ENCODE assay signal across 12 cellular contexts in the genomic region with DNA sequence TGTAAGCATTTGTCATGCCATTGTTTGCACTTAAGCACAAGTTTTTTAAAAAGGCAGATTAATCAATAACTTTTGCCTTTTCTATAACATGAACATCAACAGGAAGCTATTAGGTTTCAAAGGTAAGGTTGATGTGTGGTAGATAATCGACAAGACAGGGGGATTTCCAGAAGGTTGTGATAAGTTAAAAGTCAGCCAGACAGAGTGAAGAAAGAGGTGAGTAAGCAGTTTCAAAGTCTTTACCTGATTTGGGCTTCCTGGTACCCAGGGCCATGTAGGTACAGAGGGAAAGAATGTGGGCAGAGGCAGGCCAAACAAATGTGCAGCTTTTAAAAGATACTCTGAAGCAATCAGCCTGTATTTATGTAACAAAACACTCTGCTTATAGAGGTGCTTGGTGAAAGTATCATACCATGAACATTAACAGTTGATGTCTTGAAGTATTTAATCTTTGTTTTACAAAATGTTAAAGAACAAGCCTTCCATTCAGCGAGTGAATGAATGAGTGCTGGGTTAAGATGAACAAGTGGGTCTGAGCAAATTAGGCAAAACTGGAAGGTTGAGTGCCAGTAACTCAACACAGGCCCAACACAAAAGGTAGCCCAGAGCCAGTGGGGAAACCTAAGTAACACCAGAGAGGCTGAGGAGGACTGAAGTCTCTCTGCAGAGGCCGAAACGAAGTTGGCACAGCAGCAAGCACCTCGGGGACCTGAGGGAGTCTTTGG.
A peak's percentile ranks its signal among the peaks of the same experiment; 100 is the strongest.
DNase-seq lines count a peak whose midpoint lies in the region; ATAC-seq and TF ChIP-seq lines count a peak whose summit lies in the region.
"Had no signal": no experiment of that assay in that cellular context is flagged by ENCODE, and none has a peak within 500 bp of the region (broad histone marks: within the 10 kb centered on the region; RNA-seq: fewer than 3 reads in every experiment).

No MANE protein-coding gene starts in this region.

- in situ Hi-C loops in KBM-7 (cut with MboI; ENCODE audit: low pct_unique_long_range_greater_than_20kb, low sequenced_read_pairs) = no loop called here

- no peaks in the 10 kb centered on the region for H3K27me3 ChIP-seq in SK-N-SH (ENCODE audit: insufficient read depth)

- no peak overlapping the region for H3K9ac ChIP-seq in SK-N-SH

- H3K9me3 ChIP-seq in SK-N-SH = no peaks in the 10 kb centered on the region

- no peak overlapping the region for H2AFZ ChIP-seq in SK-N-SH (ENCODE audit: low read depth)

- CTCF ChIA-PET in GM10248 (lab: Yijun Ruan, JAX) = no interaction called here
- CTCF ChIA-PET in SK-N-SH (lab: Yijun Ruan, JAX) = no interaction called here

- ATAC-seq in GM19467 (IDR thresholded peaks at IDR 0.05; ENCODE audit: unreplicated experiment) (peak; percentile 95), HG03175 (IDR thresholded peaks at IDR 0.05; ENCODE audit: unreplicated experiment) (peak; percentile 97)
- ATAC-seq: HCT116 had no signal

- peak; percentile 29 for DNase-seq in GM10248 (ENCODE audit: extremely low spot score)
- DNase-seq in epithelial cell of prostate (ENCODE audit: low read depth, low spot score) = peak; percentile 55
- no peak for DNase-seq in KBM-7
- no peak for DNase-seq in NK-92 (lab: John Stamatoyannopoulos, UW; ENCODE audit: unreplicated experiment)
- no peak for DNase-seq in putamen (ENCODE audit: low spot score)
- no peak for DNase-seq in SK-N-SH
- DNase-seq: CD4-positive, alpha-beta T cell; NCI-H2107; WERI-Rb-1 had no signal

- H3K36me3 ChIP-seq in SK-N-SH (replicated peaks in 1 of 2; ENCODE audit: control insufficient read depth in 1 of 2, insufficient read depth in 2 of 2, low read length in 1 of 2) = no peaks in the 10 kb centered on the region
- H3K36me3 ChIP-seq: WERI-Rb-1 had no signal

- no peaks in the 10 kb centered on the region for H4K20me1 ChIP-seq in SK-N-SH (ENCODE audit: insufficient read depth)

- TF ChIP-seq EP300 in SK-N-SH (IDR thresholded peaks at IDR 0.05; ENCODE audit: borderline replicate concordance in 1 of 2, low read depth in 1 of 2, low read length in 1 of 2) = no peak

- no peaks in the 10 kb centered on the region for H3K4me1 ChIP-seq in SK-N-SH (ENCODE audit: control insufficient read depth in 1 of 2, insufficient read depth in 2 of 2, low read depth in 1 of 2, low read length in 1 of 2)

- 5% methylated on average over 2 of the region's 5 CpGs for WGBS in SK-N-SH (ENCODE audit: low lambda C conversion rate)

- H3F3A ChIP-seq in SK-N-SH (replicated peaks; ENCODE audit: insufficient read depth) = no peaks in the 10 kb centered on the region

- H3K4me2 ChIP-seq in SK-N-SH = no peak overlapping the region

- peak overlapping the region; percentile 39 for H3K27ac ChIP-seq in epithelial cell of prostate
- no peak overlapping the region for H3K27ac ChIP-seq in SK-N-SH (ENCODE audit: low read depth in 2 of 2, low read length in 1 of 2)
- H3K27ac ChIP-seq: WERI-Rb-1 had no signal

- TF ChIP-seq RAD21 in SK-N-SH (IDR thresholded peaks at IDR 0.05; ENCODE audit: low read length) = no peak

- POLR2A ChIA-PET in GM10248 (lab: Yijun Ruan, JAX) = no interaction called here
- POLR2A ChIA-PET in SK-N-SH (lab: Yijun Ruan, JAX) = no interaction called here

- no peaks in the 10 kb centered on the region for H3K9me2 ChIP-seq in SK-N-SH

- H3K79me2 ChIP-seq in SK-N-SH (ENCODE audit: insufficient read depth) = no peaks in the 10 kb centered on the region

- TF ChIP-seq CTCF in GM10248 (IDR thresholded peaks at IDR 0.05; ENCODE audit: control extremely low read depth, extremely low read depth, low read depth, missing control alignments) (no peak), SK-N-SH (IDR thresholded peaks at IDR 0.05) (no peak)

- no peak overlapping the region for H3K4me3 ChIP-seq in SK-N-SH (ENCODE audit: low read depth in 2 of 2, low read length in 1 of 2)

TF ChIP-seq in SK-N-SH, 30 proteins besides CTCF, POLR2A, EP300 and RAD21:
- no peak for TF ChIP-seq CHD2 (IDR thresholded peaks at IDR 0.05; ENCODE audit: low read length, partially characterized antibody)
- TF ChIP-seq FOXM1 (IDR thresholded peaks at IDR 0.05; ENCODE audit: low read depth) = no peak
- TF ChIP-seq YY1 (IDR thresholded peaks at IDR 0.05; ENCODE audit: low read depth) = no peak
- no peak for TF ChIP-seq TCF12 (IDR thresholded peaks at IDR 0.05)
- TF ChIP-seq TAF1 (IDR thresholded peaks at IDR 0.05; ENCODE audit: borderline replicate concordance, low read depth, low read length) = no peak
- TF ChIP-seq ZBTB33 (IDR thresholded peaks at IDR 0.05; ENCODE audit: borderline replicate concordance, low read depth) = no peak
- no peak for TF ChIP-seq NFIC (IDR thresholded peaks at IDR 0.05; ENCODE audit: borderline replicate concordance)
- no peak for TF ChIP-seq GABPA (IDR thresholded peaks at IDR 0.05; ENCODE audit: low read depth)
- TF ChIP-seq RXRA (IDR thresholded peaks at IDR 0.05; ENCODE audit: borderline replicate concordance, low read depth) = no peak
- TF ChIP-seq IRF3 (IDR thresholded peaks at IDR 0.05; ENCODE audit: low read depth, low read length) = no peak
- no peak for TF ChIP-seq POLR2AphosphoS5 (IDR thresholded peaks at IDR 0.05; ENCODE audit: low read depth, low read length)

Comparison
In these comparisons a context has a peak if more than half of its experiments do, and no peak if none do; other contexts are left out.
1. DNase-seq: peak in GM10248 (single experiment) and epithelial cell of prostate (single experiment); none in KBM-7 (single experiment), NK-92 (single experiment), putamen (single experiment) and SK-N-SH (single experiment).